In the genomic region with DNA sequence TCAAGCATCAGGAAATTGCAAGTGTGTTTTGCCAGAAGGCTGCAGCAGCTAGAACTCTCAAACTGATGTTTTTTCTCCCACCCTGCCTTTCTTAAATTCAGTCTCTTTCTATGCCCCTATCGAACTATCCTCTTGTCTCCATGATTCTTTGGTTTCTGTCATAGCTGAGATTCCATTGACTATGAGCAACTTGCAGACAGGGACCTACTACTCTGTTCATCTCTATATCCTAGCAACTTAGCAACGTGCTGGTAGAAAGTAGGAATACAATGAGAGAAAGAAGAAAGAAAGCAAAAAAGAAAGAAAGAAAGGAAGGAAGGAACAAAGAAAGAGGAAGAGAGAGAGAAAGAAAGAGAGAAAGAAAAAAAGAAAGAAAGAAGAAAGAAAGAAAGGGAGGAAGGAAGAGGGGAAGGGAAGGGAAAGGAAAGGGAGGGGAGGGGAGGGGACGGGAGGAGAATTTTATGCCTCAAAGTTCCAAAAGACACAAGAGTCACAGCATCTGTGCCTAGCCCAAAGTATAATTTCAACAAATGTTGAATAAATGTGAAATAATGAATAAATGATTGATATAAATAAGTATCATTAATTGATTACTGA, we compare ENCODE assay signal across 22 cellular contexts.
"Had no signal": no experiment of that assay in that cellular context is flagged by ENCODE, and none has a peak within 500 bp of the region (broad histone marks: within the 10 kb centered on the region; RNA-seq: fewer than 3 reads in every experiment).

No MANE protein-coding gene starts in this region.

- DNase-seq: activated CD4-positive, alpha-beta T cell treated with anti-CD3 and anti-CD28 coated beads for 4 hours; activated CD8-positive, alpha-beta memory T cell treated with anti-CD3 and anti-CD28 coated beads, Interleukin-2, amount 50 U/mL, for 48 hours; activated CD8-positive, alpha-beta T cell treated with anti-CD3 and anti-CD28 coated beads, Interleukin-2, amount 10 ng/mL, durations not matched to agents 7 days and 5 days; activated naive CD4-positive, alpha-beta T cell treated with anti-CD3 and anti-CD28 coated beads, Interleukin-2, amount 50 U/mL, for 16 hours; activated naive CD8-positive, alpha-beta T cell treated with anti-CD3 and anti-CD28 coated beads, Interleukin-2, amount 10 ng/mL, durations not matched to agents 7 days and 5 days; activated T-cell treated with anti-CD3 and anti-CD28 coated beads, Interleukin-2, amount 50 U/mL, for 1 hour; adrenal gland; central memory CD4-positive, alpha-beta T cell; Kasumi-1; NCI-H1048; NCI-H2029; NCI-H2107; NCI-H69; NK-92 treated with Interleukin-12 subunit alpha and Interleukin-12 subunit beta, amount 100 ng/mL, for 24 hours; OCI-M1; Right ventricle myocardium superior had no signal

- H3K4me3 ChIP-seq: adrenal gland, breast epithelium, SJSA1 had no signal

- H3K27ac ChIP-seq: adrenal gland, breast epithelium, RWPE1, SJSA1, VCaP had no signal

- H3K27me3 Mint-ChIP-seq: activated naive CD8-positive, alpha-beta T cell treated with anti-CD3 and anti-CD28 coated beads, Interleukin-2, amount 10 ng/mL, durations not matched to agents 7 days and 5 days had no signal

- H3K9me3 ChIP-seq: adrenal gland, breast epithelium, SJSA1 had no signal

- H3K4me1 ChIP-seq: breast epithelium had no signal

- H3K9me3 Mint-ChIP-seq: activated naive CD8-positive, alpha-beta T cell treated with anti-CD3 and anti-CD28 coated beads, Interleukin-2, amount 10 ng/mL, durations not matched to agents 7 days and 5 days; T-helper 1 cell treated with Interleukin-12 subunit alpha and Interleukin-12 subunit beta and Interleukin-4 antibody, amounts not matched to agents 30 μg/mL and 1 μg/mL, for 36 hours had no signal

- H3K36me3 ChIP-seq: adrenal gland, breast epithelium, SJSA1 had no signal

- H3K4me3 Mint-ChIP-seq: activated CD8-positive, alpha-beta T cell treated with anti-CD3 and anti-CD28 coated beads, Interleukin-2, amount 10 ng/mL, durations not matched to agents 7 days and 5 days; activated naive CD8-positive, alpha-beta T cell treated with anti-CD3 and anti-CD28 coated beads, Interleukin-2, amount 10 ng/mL, durations not matched to agents 7 days and 5 days; T-helper 1 cell treated with Interleukin-12 subunit alpha and Interleukin-12 subunit beta and Interleukin-4 antibody, amounts not matched to agents 30 μg/mL and 1 μg/mL, for 36 hours had no signal

- H3K36me3 Mint-ChIP-seq: activated naive CD8-positive, alpha-beta T cell treated with anti-CD3 and anti-CD28 coated beads, Interleukin-2, amount 10 ng/mL, durations not matched to agents 7 days and 5 days had no signal

- H3K4me1 Mint-ChIP-seq: activated naive CD8-positive, alpha-beta T cell treated with anti-CD3 and anti-CD28 coated beads, Interleukin-2, amount 10 ng/mL, durations not matched to agents 7 days and 5 days had no signal

- H3K27me3 ChIP-seq: adrenal gland, breast epithelium, SJSA1 had no signal

- ATAC-seq: activated CD8-positive, alpha-beta T cell treated with anti-CD3 and anti-CD28 coated beads, Interleukin-2, amount 10 ng/mL, durations not matched to agents 7 days and 5 days; Panc1 had no signal

- H3K27ac Mint-ChIP-seq: activated CD8-positive, alpha-beta T cell treated with anti-CD3 and anti-CD28 coated beads, Interleukin-2, amount 10 ng/mL, durations not matched to agents 7 days and 5 days; activated naive CD8-positive, alpha-beta T cell treated with anti-CD3 and anti-CD28 coated beads, Interleukin-2, amount 10 ng/mL, durations not matched to agents 7 days and 5 days; T-helper 1 cell treated with Interleukin-12 subunit alpha and Interleukin-12 subunit beta and Interleukin-4 antibody, amounts not matched to agents 30 μg/mL and 1 μg/mL, for 36 hours had no signal
